Comparison of ENCODE assay signal across 1 cellular context in the genomic region with DNA sequence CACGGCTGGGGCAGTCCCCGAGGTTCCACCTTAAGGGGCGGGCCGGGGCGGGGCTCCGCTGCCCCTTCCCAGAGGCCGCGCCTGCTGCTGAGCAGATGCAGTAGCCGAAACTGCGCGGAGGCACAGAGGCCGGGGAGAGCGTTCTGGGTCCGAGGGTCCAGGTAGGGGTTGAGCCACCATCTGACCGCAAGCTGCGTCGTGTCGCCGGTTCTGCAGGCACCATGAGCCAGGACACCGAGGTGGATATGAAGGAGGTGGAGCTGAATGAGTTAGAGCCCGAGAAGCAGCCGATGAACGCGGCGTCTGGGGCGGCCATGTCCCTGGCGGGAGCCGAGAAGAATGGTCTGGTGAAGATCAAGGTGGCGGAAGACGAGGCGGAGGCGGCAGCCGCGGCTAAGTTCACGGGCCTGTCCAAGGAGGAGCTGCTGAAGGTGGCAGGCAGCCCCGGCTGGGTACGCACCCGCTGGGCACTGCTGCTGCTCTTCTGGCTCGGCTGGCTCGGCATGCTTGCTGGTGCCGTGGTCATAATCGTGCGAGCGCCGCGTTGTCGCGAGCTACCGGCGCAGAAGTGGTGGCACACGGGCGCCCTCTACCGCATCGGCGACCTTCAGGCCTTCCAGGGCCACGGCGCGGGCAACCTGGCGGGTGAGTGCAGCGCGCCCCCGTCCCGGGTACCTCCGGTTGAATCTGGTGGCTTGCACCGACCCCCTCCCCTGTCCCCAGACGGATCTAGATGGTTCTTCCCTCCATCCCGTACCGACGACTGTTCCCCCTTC.
TF ChIP-seq lines count a peak whose summit lies in the region.

Gene SLC3A2, plus strand, starts transcription at position 94 of the 776 bp plus-strand sequence. Its CDS starts 128 bp downstream, at position 222.

TF ChIP-seq in GM23338, 12 proteins besides CTCF, POLR2A, EP300 and RAD21 (continued from another document):
- TF ChIP-seq ETS1 (IDR thresholded peaks at IDR 0.05) = peak; percentile 18; the same call in 1 of the 2 replicates
- no peak for TF ChIP-seq NANOG (IDR thresholded peaks at IDR 0.05; ENCODE audit: borderline replicate concordance)
- no peak for TF ChIP-seq JUNB (IDR thresholded peaks at IDR 0.05; ENCODE audit: unreplicated experiment)
- TF ChIP-seq EZH2 (IDR thresholded peaks at IDR 0.05; ENCODE audit: low read depth, unreplicated experiment) = no peak
- TF ChIP-seq, protein P1, sequence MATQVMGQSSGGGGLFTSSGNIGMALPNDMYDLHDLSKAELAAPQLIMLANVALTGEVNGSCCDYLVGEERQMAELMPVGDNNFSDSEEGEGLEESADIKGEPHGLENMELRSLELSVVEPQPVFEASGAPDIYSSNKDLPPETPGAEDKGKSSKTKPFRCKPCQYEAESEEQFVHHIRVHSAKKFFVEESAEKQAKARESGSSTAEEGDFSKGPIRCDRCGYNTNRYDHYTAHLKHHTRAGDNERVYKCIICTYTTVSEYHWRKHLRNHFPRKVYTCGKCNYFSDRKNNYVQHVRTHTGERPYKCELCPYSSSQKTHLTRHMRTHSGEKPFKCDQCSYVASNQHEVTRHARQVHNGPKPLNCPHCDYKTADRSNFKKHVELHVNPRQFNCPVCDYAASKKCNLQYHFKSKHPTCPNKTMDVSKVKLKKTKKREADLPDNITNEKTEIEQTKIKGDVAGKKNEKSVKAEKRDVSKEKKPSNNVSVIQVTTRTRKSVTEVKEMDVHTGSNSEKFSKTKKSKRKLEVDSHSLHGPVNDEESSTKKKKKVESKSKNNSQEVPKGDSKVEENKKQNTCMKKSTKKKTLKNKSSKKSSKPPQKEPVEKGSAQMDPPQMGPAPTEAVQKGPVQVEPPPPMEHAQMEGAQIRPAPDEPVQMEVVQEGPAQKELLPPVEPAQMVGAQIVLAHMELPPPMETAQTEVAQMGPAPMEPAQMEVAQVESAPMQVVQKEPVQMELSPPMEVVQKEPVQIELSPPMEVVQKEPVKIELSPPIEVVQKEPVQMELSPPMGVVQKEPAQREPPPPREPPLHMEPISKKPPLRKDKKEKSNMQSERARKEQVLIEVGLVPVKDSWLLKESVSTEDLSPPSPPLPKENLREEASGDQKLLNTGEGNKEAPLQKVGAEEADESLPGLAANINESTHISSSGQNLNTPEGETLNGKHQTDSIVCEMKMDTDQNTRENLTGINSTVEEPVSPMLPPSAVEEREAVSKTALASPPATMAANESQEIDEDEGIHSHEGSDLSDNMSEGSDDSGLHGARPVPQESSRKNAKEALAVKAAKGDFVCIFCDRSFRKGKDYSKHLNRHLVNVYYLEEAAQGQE (IDR thresholded peaks at IDR 0.05; ENCODE audit: unreplicated experiment) = no peak
TF ChIP-seq in GM23338: peak in this region for 3.
